28 cellular contexts compared by ENCODE assay signal in genomic region chr18:41666251-41666650, GRCh38.
DNase-seq lines count a peak whose midpoint lies in the region; ATAC-seq and TF ChIP-seq lines count a peak whose summit lies in the region.
"Had no signal": no experiment of that assay in that cellular context is flagged by ENCODE, and none has a peak within 500 bp of the region (broad histone marks: within the 10 kb centered on the region; RNA-seq: fewer than 3 reads in every experiment).

No MANE protein-coding gene starts in this region.

- TF ChIP-seq CTCF in nephron progenitor cell (IDR thresholded peaks at IDR 0.05), result no peak

- ATAC-seq in GM18502 (IDR thresholded peaks at IDR 0.05; ENCODE audit: poor library complexity, unreplicated experiment), result no peak
- ATAC-seq: activated CD8-positive, alpha-beta T cell treated with anti-CD3 and anti-CD28 coated beads for 36 hours; body of pancreas; gastrocnemius medialis; left cardiac atrium; mucosa of descending colon; pancreas had no signal

- H3K9me3 Mint-ChIP-seq in nephron progenitor cell, result peaks cover 9% of the 10 kb centered on the region
- H3K9me3 Mint-ChIP-seq: nephron had no signal

- H3K27ac Mint-ChIP-seq in nephron progenitor cell, result peak overlapping the region; percentile 97
- H3K27ac Mint-ChIP-seq: activated CD8-positive, alpha-beta T cell treated with anti-CD3 and anti-CD28 coated beads for 36 hours; activated naive CD4-positive, alpha-beta T cell treated with anti-CD3 and anti-CD28 coated beads for 36 hours; activated T-helper 1 cell treated with anti-CD3 and anti-CD28 coated beads, Interleukin-12 subunit alpha, Interleukin-12 subunit beta, Interleukin-2, Interleukin-4 antibody, amounts not matched to agents 30 ng/mL and 10 ng/mL and 1 ng/mL, durations not matched to agents 14 hours and 24 hours and 36 hours had no signal

- peaks cover 73% of the 10 kb centered on the region for H3K4me1 Mint-ChIP-seq in nephron progenitor cell

- H3K4me3 Mint-ChIP-seq in nephron progenitor cell, result no peak overlapping the region
- H3K4me3 Mint-ChIP-seq: activated CD8-positive, alpha-beta T cell treated with anti-CD3 and anti-CD28 coated beads for 36 hours; activated naive CD4-positive, alpha-beta T cell treated with anti-CD3 and anti-CD28 coated beads for 36 hours; activated T-helper 1 cell treated with anti-CD3 and anti-CD28 coated beads, Interleukin-12 subunit alpha, Interleukin-12 subunit beta, Interleukin-2, Interleukin-4 antibody, amounts not matched to agents 30 ng/mL and 10 ng/mL and 1 ng/mL, durations not matched to agents 14 hours and 24 hours and 36 hours; nephron had no signal

- DNase-seq in NCI-H1105 treated with DMSO at 0.1 percent for 48 hours (lab: John Stamatoyannopoulos, UW) (peak; percentile 22), NCI-H1105 (lab: John Stamatoyannopoulos, UW) (no peak), NCI-H1930 (lab: John Stamatoyannopoulos, UW) (peak; percentile 69 to 81), SHP77 treated with DMSO at 0.1 percent for 48 hours (lab: John Stamatoyannopoulos, UW) (peak; percentile 97), nephron progenitor cell (no peak), NK-92 (lab: John Stamatoyannopoulos, UW; ENCODE audit: unreplicated experiment) (no peak)
- DNase-seq in activated CD4-positive, alpha-beta T cell treated with anti-CD3 and anti-CD28 coated beads for 1 hour, result no peak
- DNase-seq: 8988T; activated CD4-positive, CD25-positive, alpha-beta regulatory T cell treated with anti-CD3 and anti-CD28 coated beads, Interleukin-2, amount 50 U/mL, for 72 hours; activated CD8-positive, alpha-beta memory T cell treated with anti-CD3 and anti-CD28 coated beads, Interleukin-2, amount 50 U/mL, for 48 hours; activated CD8-positive, alpha-beta T cell treated with anti-CD3 and anti-CD28 coated beads for 36 hours; activated naive CD4-positive, alpha-beta T cell treated with anti-CD3 and anti-CD28 coated beads for 36 hours; adrenal gland; body of pancreas; C1 segment of cervical spinal cord; Caco-2; gastrocnemius medialis; GM23248; hippocampal formation; left cardiac atrium; mucosa of descending colon; NCI-H446; pancreas; SIG-M5; stimulated activated naive CD4-positive, alpha-beta T cell treated with Interleukin-2 at 50 U/mL for 16 hours had no signal

- peaks cover 6% of the 10 kb centered on the region for H3K27me3 Mint-ChIP-seq in nephron progenitor cell (ENCODE audit: low read depth, poor library complexity)
- H3K27me3 Mint-ChIP-seq: activated CD8-positive, alpha-beta T cell treated with anti-CD3 and anti-CD28 coated beads for 36 hours had no signal

- H3K36me3 Mint-ChIP-seq in nephron progenitor cell (ENCODE audit: low read depth), result peaks cover 5% of the 10 kb centered on the region

Comparison
In these comparisons a context has a peak if more than half of its experiments do, and no peak if none do; other contexts are left out.
1. DNase-seq: peak in NCI-H1105 treated with DMSO at 0.1 percent for 48 hours (single experiment), NCI-H1930 (2 of 2) and SHP77 treated with DMSO at 0.1 percent for 48 hours (single experiment); none in NCI-H1105 (single experiment), nephron progenitor cell (single experiment), NK-92 (single experiment) and activated CD4-positive, alpha-beta T cell treated with anti-CD3 and anti-CD28 coated beads for 1 hour (single experiment).